8 cellular contexts compared by ENCODE assay signal in genomic region chr2:157438907-157439791, GRCh38. TPM values are rescaled to one million over a fixed set of nuclear protein-coding genes. Genes with fewer than 3 reads are reported as not detected.
A peak's percentile ranks its signal among the peaks of the same experiment; 100 is the strongest.
DNase-seq lines count a peak whose midpoint lies in the region; ATAC-seq and TF ChIP-seq lines count a peak whose summit lies in the region.

No MANE protein-coding gene starts in this region.

- ATAC-seq in GM21723 (IDR thresholded peaks at IDR 0.05; ENCODE audit: unreplicated experiment) = peak; percentile 9

- peak; percentile 18 for DNase-seq in EH (ENCODE audit: low read depth)
- peak; percentile 99 for DNase-seq in NCI-H1694 treated with DMSO at 0.1 percent for 48 hours (lab: John Stamatoyannopoulos, UW)
- DNase-seq in epithelial cell of proximal tubule (ENCODE audit: low read depth) = peak; percentile 52
- no peak for DNase-seq in NCI-H1930 (lab: John Stamatoyannopoulos, UW)
- no peak for DNase-seq in NCI-H345 treated with DMSO at 0.1 percent for 48 hours (lab: John Stamatoyannopoulos, UW; ENCODE audit: unreplicated experiment)
- no peak for DNase-seq in mesothelial cell of epicardium (ENCODE audit: low spot score in 2 of 2, unreplicated experiment in 2 of 2)
- no peak for DNase-seq in UCSD-AML1 (lab: John Stamatoyannopoulos, UW; ENCODE audit: unreplicated experiment)

- TF ChIP-seq CTCF in epithelial cell of proximal tubule (conservative IDR thresholded peaks at IDR 0.05; ENCODE audit: low read depth, low read length) = no peak
- TF ChIP-seq CTCF in mesothelial cell of epicardium (IDR thresholded peaks at IDR 0.05; ENCODE audit: unreplicated experiment) = no peak

- H3K4me1 Mint-ChIP-seq in mesothelial cell of epicardium = peaks cover 17% of the 10 kb centered on the region

- H3K27ac Mint-ChIP-seq in mesothelial cell of epicardium = no peak overlapping the region

- no peak overlapping the region for H3K4me3 Mint-ChIP-seq in mesothelial cell of epicardium

- H3K9me3 Mint-ChIP-seq in mesothelial cell of epicardium = no peaks in the 10 kb centered on the region

- H3K4me3 ChIP-seq in epithelial cell of proximal tubule (ENCODE audit: low read depth, low read length) = no peak overlapping the region

- H3K36me3 Mint-ChIP-seq in mesothelial cell of epicardium = no peaks in the 10 kb centered on the region

- H3K27me3 Mint-ChIP-seq in mesothelial cell of epicardium (ENCODE audit: low read depth) = peaks cover 2% of the 10 kb centered on the region

RNA-seq across cellular contexts. Expression of gene CYTIP, which starts 4.7 kb away (rescaled TPM):
- total RNA-seq in epithelial cell of proximal tubule (1.3 and 4.8 TPM in 2 replicates), mesothelial cell of epicardium (0.38 TPM in 1 of 3 replicates, not detected in the others)

Comparison
In these comparisons a context has a peak if more than half of its experiments do, and no peak if none do; other contexts are left out.
1. DNase-seq: peak in EH (single experiment), NCI-H1694 treated with DMSO at 0.1 percent for 48 hours (single experiment) and epithelial cell of proximal tubule (single experiment); none in NCI-H1930 (0 of 2), NCI-H345 treated with DMSO at 0.1 percent for 48 hours (single experiment), mesothelial cell of epicardium (0 of 2) and UCSD-AML1 (single experiment).